ENCODE assay signal across 1 cellular context in genomic region chr12:109477185-109477962, GRCh38.
TF ChIP-seq lines count a peak whose summit lies in the region.

KCTD10 (minus strand) TSS chr12:109477300; CDS start chr12:109477262, 38 bp downstream.
UBE3B (plus strand) TSS chr12:109477634; CDS start chr12:109483552, 5,918 bp downstream.

TF ChIP-seq in K562, 482 proteins besides CTCF, POLR2A, EP300 and RAD21 (continued from another document and continues in another):
- peak; percentile 78; the same call in 1 of the 2 replicates for TF ChIP-seq TFAP4 (CRISPR knock-in tag; IDR thresholded peaks at IDR 0.05; ENCODE audit: borderline replicate concordance)
- no peak for TF ChIP-seq ZNF23 (CRISPR knock-in tag; IDR thresholded peaks at IDR 0.05)
- TF ChIP-seq PHF8 (IDR thresholded peaks at IDR 0.05; ENCODE audit: borderline replicate concordance, low read length), result peak; percentile 97
- peak in 1 of 2 experiments; percentile 97 for TF ChIP-seq NCOA2 (IDR thresholded peaks at IDR 0.05; ENCODE audit: partially characterized antibody in 2 of 2)
- no peak for TF ChIP-seq ILF3 (IDR thresholded peaks at IDR 0.05; ENCODE audit: borderline replicate concordance)
- TF ChIP-seq ZKSCAN1 (IDR thresholded peaks at IDR 0.05; ENCODE audit: low read depth, low read length), result peak; percentile 64; the same call in 1 of the 2 replicates
- TF ChIP-seq ZNF253 (CRISPR knock-in tag; conservative IDR thresholded peaks at IDR 0.05), result no peak
- 0 out of 2 replicates have a peak, but pooled peaks have one; percentile 50 for TF ChIP-seq ATF3 (IDR thresholded peaks at IDR 0.05)
- TF ChIP-seq ATF3 (CRISPR knock-in tag; conservative IDR thresholded peaks at IDR 0.05), result peak; percentile 72; the same call in 1 of the 2 replicates
- no peak for TF ChIP-seq SRSF3 (IDR thresholded peaks at IDR 0.05; ENCODE audit: insufficient read depth, low read length)
- no peak for TF ChIP-seq MAFK (IDR thresholded peaks at IDR 0.05; ENCODE audit: low read length)
- TF ChIP-seq NCOA6 (IDR thresholded peaks at IDR 0.05), result no peak
- no peak for TF ChIP-seq ZNF592 (IDR thresholded peaks at IDR 0.05)
- no peak for TF ChIP-seq KHSRP (IDR thresholded peaks at IDR 0.05)
- TF ChIP-seq BRF1 (IDR thresholded peaks at IDR 0.05; ENCODE audit: borderline replicate concordance, extremely low read depth, insufficient read length), result no peak
- no peak for TF ChIP-seq TCF7L2 (IDR thresholded peaks at IDR 0.05; ENCODE audit: low read depth, low read length)
- TF ChIP-seq ZNF197 (CRISPR knock-in tag; IDR thresholded peaks at IDR 0.05; ENCODE audit: low read depth), result no peak
- TF ChIP-seq PBX2 (CRISPR knock-in tag; IDR thresholded peaks at IDR 0.05; ENCODE audit: low read depth), result no peak
- no peak for TF ChIP-seq PBX2 (tag; conservative IDR thresholded peaks at IDR 0.05; ENCODE audit: low read depth)
- peak; percentile 92 for TF ChIP-seq GTF2A2 (tag; IDR thresholded peaks at IDR 0.05)
- TF ChIP-seq ZSCAN29 (IDR thresholded peaks at IDR 0.05), result peak; percentile 18; the same call in 1 of the 2 replicates
- TF ChIP-seq FOXJ2 (tag; IDR thresholded peaks at IDR 0.05), result no peak
- no peak for TF ChIP-seq ZNF212 (CRISPR knock-in tag; IDR thresholded peaks at IDR 0.05)
- 0 out of 2 replicates have a peak, but pooled peaks have one; percentile 17 for TF ChIP-seq ZBTB9 (CRISPR knock-in tag; IDR thresholded peaks at IDR 0.05)
- TF ChIP-seq ETV5 (CRISPR knock-in tag; IDR thresholded peaks at IDR 0.05; ENCODE audit: low read depth), result peak; percentile 91
- peak; percentile 93 for TF ChIP-seq TOE1 (IDR thresholded peaks at IDR 0.05; ENCODE audit: borderline replicate concordance)
- no peak for TF ChIP-seq TOE1 (CRISPR knock-in tag; IDR thresholded peaks at IDR 0.05; ENCODE audit: borderline replicate concordance, low read depth)
- TF ChIP-seq ZNF263 (CRISPR knock-in tag; IDR thresholded peaks at IDR 0.05; ENCODE audit: borderline replicate concordance), result no peak
- no peak for TF ChIP-seq GTF2F1 (IDR thresholded peaks at IDR 0.05; ENCODE audit: low read depth, low read length)
- no peak for TF ChIP-seq THRA (IDR thresholded peaks at IDR 0.05)
- TF ChIP-seq L3MBTL2 (IDR thresholded peaks at IDR 0.05), result peak; percentile 45; the same call in 1 of the 2 replicates
- TF ChIP-seq KAT8 (IDR thresholded peaks at IDR 0.05; ENCODE audit: low read depth), result peak; percentile 87
- TF ChIP-seq E4F1 (CRISPR knock-in tag; IDR thresholded peaks at IDR 0.05; ENCODE audit: borderline replicate concordance), result no peak
- TF ChIP-seq HDAC2 (IDR thresholded peaks at IDR 0.05), result peak; percentile 82
- TF ChIP-seq CBFA2T3 (IDR thresholded peaks at IDR 0.05), result no peak
- no peak for TF ChIP-seq ZNF644 (tag; IDR thresholded peaks at IDR 0.05; ENCODE audit: low read depth)
- TF ChIP-seq LARP7 (IDR thresholded peaks at IDR 0.05), result no peak
- TF ChIP-seq HMG20B (CRISPR knock-in tag; IDR thresholded peaks at IDR 0.05), result no peak
- TF ChIP-seq SRSF1 (IDR thresholded peaks at IDR 0.05; ENCODE audit: low read depth, low read length), result no peak
- TF ChIP-seq CCNT2 (IDR thresholded peaks at IDR 0.05; ENCODE audit: borderline replicate concordance, extremely low read depth, insufficient read length, low read depth, low read length), result no peak
- 0 out of 2 replicates have a peak, but pooled peaks have one; percentile 7 for TF ChIP-seq ARID2 (IDR thresholded peaks at IDR 0.05)
- peak; percentile 80; the same call in 1 of the 2 replicates for TF ChIP-seq E2F1 (CRISPR knock-in tag; IDR thresholded peaks at IDR 0.05)
- peak; percentile 97 for TF ChIP-seq PHF20 (IDR thresholded peaks at IDR 0.05; ENCODE audit: partially characterized antibody)
- TF ChIP-seq PTTG1 (tag; IDR thresholded peaks at IDR 0.05; ENCODE audit: low read depth), result no peak
- no peak for TF ChIP-seq ZNF175 (CRISPR knock-in tag; IDR thresholded peaks at IDR 0.05; ENCODE audit: low read depth)
- TF ChIP-seq KAT7 (CRISPR knock-in tag; IDR thresholded peaks at IDR 0.05; ENCODE audit: borderline replicate concordance), result 0 out of 2 replicates have a peak, but pooled peaks have one; percentile 32
- peak in 1 of 2 experiments; percentile 89; a peak in 2 of 4 replicates for TF ChIP-seq KDM4B (IDR thresholded peaks at IDR 0.05; ENCODE audit: borderline replicate concordance in 2 of 2, low read depth in 1 of 2)
- TF ChIP-seq SNAPC5 (CRISPR knock-in tag; IDR thresholded peaks at IDR 0.05), result no peak
- TF ChIP-seq E2F5 (CRISPR knock-in tag; IDR thresholded peaks at IDR 0.05), result no peak
- TF ChIP-seq SAP30 (IDR thresholded peaks at IDR 0.05; ENCODE audit: borderline replicate concordance, insufficient read depth, low read depth, low read length, poor library complexity, severe bottlenecking), result no peak
- no peak for TF ChIP-seq ZNF695 (CRISPR knock-in tag; IDR thresholded peaks at IDR 0.05)
- peak; percentile 52 for TF ChIP-seq PCBP1 (IDR thresholded peaks at IDR 0.05; ENCODE audit: low read depth, low read length, poor library complexity, severe bottlenecking)
- peak; percentile 12; the same call in 1 of the 2 replicates for TF ChIP-seq FOXP1 (CRISPR knock-in tag; IDR thresholded peaks at IDR 0.05)
- TF ChIP-seq ZNF766 (CRISPR knock-in tag; conservative IDR thresholded peaks at IDR 0.05), result no peak
- TF ChIP-seq CBFB (CRISPR knock-in tag; IDR thresholded peaks at IDR 0.05), result peak; percentile 70; the same call in 1 of the 2 replicates
- TF ChIP-seq ZNF232 (CRISPR knock-in tag; IDR thresholded peaks at IDR 0.05), result no peak
- no peak for TF ChIP-seq ZNF224 (CRISPR knock-in tag; IDR thresholded peaks at IDR 0.05)
- no peak for TF ChIP-seq CHD4 (IDR thresholded peaks at IDR 0.05; ENCODE audit: insufficient read depth, insufficient replicate concordance, low read depth, low read length, poor library complexity, severe bottlenecking)
